In genomic region chr19:46487178-46487801, GRCh38 we compare ENCODE assay signal across 1 cellular context.
TF ChIP-seq lines count a peak whose summit lies in the region.

No MANE protein-coding gene starts in this region.

TF ChIP-seq in SK-N-SH, 30 proteins besides CTCF, POLR2A, EP300 and RAD21 (continued from another document):
- TF ChIP-seq IRF3 (IDR thresholded peaks at IDR 0.05; ENCODE audit: low read depth, low read length) (no peak), FOXM1 (IDR thresholded peaks at IDR 0.05; ENCODE audit: low read depth) (no peak), TCF12 (IDR thresholded peaks at IDR 0.05) (no peak)
